Comparison of ENCODE assay signal across 9 cellular contexts in the genomic region with DNA sequence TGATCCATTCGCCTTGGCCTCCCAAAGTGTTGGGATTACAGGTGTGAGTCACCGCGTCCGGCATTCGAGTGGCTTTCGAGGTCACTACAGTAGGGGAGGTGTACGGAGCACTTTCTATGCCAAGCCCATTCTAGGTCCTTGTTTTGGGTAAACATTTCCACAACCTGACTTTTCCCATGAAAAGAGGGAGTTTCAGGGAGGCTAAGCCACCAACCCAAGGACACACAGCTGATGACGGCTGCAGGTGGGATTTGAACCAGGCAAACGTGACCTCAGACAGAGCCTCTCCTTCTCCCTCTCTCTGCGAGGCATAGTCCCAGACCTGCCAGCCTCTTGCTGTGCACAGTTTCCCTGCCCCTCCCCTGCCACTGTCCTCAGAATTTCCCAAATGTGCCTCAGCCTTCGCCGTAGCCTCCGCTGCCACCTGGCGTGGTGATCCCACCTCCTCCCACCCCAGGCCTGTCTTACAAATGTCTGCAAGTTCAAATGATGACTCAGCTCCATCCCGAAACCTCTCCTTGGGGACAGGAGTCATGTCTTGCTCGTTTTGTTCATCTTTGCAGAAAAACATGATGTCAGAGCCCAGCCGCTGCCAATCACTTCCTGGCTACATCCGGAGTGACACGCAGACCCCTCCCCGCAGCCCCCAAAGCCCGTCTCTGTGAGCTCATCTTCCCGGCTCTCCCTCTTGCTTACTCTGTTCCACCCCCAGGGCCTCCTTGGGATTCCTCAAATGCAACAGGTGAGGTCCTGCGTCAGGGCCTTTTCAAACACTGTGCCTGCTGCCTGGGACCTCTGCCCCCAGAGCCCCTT. TPM values are rescaled to one million over a fixed set of nuclear protein-coding genes. Genes with fewer than 3 reads are reported as not detected.
A peak's percentile ranks its signal among the peaks of the same experiment; 100 is the strongest.
DNase-seq lines count a peak whose midpoint lies in the region; ATAC-seq lines count a peak whose summit lies in the region.
"Had no signal": no experiment of that assay in that cellular context is flagged by ENCODE, and none has a peak within 500 bp of the region (broad histone marks: within the 10 kb centered on the region; RNA-seq: fewer than 3 reads in every experiment).

No MANE protein-coding gene starts in this region.

- peak overlapping the region; percentile 44 for H3K27ac ChIP-seq in SJSA1

- no peaks in the 10 kb centered on the region for H3K36me3 ChIP-seq in SJSA1

- peaks cover 24% of the 10 kb centered on the region for H3K4me1 ChIP-seq in SJSA1 (replicated peaks)

- no peak overlapping the region for H3K4me3 ChIP-seq in SJSA1

- DNase-seq in Right ventricle myocardium inferior (ENCODE audit: missing footprints) (peak; percentile 27), left ventricle myocardium superior (no peak), SJSA1 (ENCODE audit: low read depth in 1 of 2, low spot score in 2 of 2) (peak; percentile 74 to 87), fibroblast of the conjunctiva (ENCODE audit: low read depth) (peak; percentile 64), stromal cell of bone marrow (ENCODE audit: low read depth) (peak; percentile 86), SIG-M5 treated with dmso at 0.1 percent for 504 hours (lab: John Stamatoyannopoulos, UW; ENCODE audit: unreplicated experiment) (no peak)
- DNase-seq: DMS153 had no signal

- H3K27me3 ChIP-seq in SJSA1 (replicated peaks): no peaks in the 10 kb centered on the region

- intact Hi-C loops in Right ventricle myocardium inferior (cut with DNase I): no loop called here
- intact Hi-C loops in left ventricle myocardium superior (cut with micrococcal nuclease): no loop called here

- no peak for ATAC-seq in Right ventricle myocardium inferior
- ATAC-seq in left ventricle myocardium superior: no peak
- ATAC-seq in GM21717 (IDR thresholded peaks at IDR 0.05; ENCODE audit: unreplicated experiment): no peak
- ATAC-seq in GM18511 (IDR thresholded peaks at IDR 0.05; ENCODE audit: unreplicated experiment): no peak

- no peaks in the 10 kb centered on the region for H3K9me3 ChIP-seq in SJSA1 (replicated peaks)

RNA-seq across cellular contexts. Expression of a gene that starts 6.6 kb away (rescaled TPM):
- total RNA-seq in Right ventricle myocardium inferior: 39.8 TPM
- 42.3 TPM for total RNA-seq in left ventricle myocardium superior
- total RNA-seq in SJSA1 (2014; rRNA removed; shearing (Covaris generic)): 112 and 132 TPM in 2 replicates

RNA-seq across cellular contexts. Expression of a gene that starts 12.5 kb away (rescaled TPM):
- total RNA-seq in Right ventricle myocardium inferior (19.2 TPM), left ventricle myocardium superior (17.7 TPM)
- 275 and 316 TPM in 2 replicates for total RNA-seq in SJSA1 (2014; rRNA removed; shearing (Covaris generic))

RNA-seq across cellular contexts. Expression of a gene that starts 41.9 kb away (rescaled TPM):
- 86.9 TPM for total RNA-seq in Right ventricle myocardium inferior
- 84.1 TPM for total RNA-seq in left ventricle myocardium superior
- total RNA-seq in SJSA1 (2014; rRNA removed; shearing (Covaris generic)): 48.8 and 86.2 TPM in 2 replicates

Comparison
In these comparisons a context has a peak if more than half of its experiments do, and no peak if none do; other contexts are left out.
1. DNase-seq: peak in Right ventricle myocardium inferior (single experiment), SJSA1 (2 of 2), fibroblast of the conjunctiva (single experiment) and stromal cell of bone marrow (single experiment); none in left ventricle myocardium superior (single experiment) and SIG-M5 treated with dmso at 0.1 percent for 504 hours (single experiment).
2. RNA of a gene that starts 12.5 kb away (total RNA-seq): 275 to 316 TPM in SJSA1; 19.2 TPM in Right ventricle myocardium inferior (single experiment) and 17.7 TPM in left ventricle myocardium superior (single experiment); every median in the first group is over 10 times any median in the second.